Comparison of ENCODE assay signal across 15 cellular contexts in the genomic region with DNA sequence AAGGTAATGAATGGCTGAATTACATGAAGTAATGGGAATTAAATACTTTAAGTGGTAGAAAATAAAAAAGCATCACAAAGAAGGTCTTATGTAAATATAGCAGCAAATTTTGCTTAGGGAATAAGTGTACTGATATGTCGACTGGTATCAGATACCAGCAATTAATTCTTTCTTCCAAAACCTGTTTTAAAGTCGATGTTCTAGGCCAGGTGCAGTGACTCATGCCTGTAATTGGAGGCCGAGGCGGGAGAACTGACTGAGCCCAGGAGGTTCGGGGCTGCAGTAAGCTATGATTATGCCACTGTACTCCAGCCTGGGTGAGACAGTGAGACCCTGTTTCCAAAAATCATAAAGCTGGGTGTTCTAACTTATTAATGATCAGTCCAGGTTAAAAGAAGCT. TPM values are rescaled to one million over a fixed set of nuclear protein-coding genes. Genes with fewer than 3 reads are reported as not detected.
DNase-seq lines count a peak whose midpoint lies in the region; ATAC-seq lines count a peak whose summit lies in the region.
"Had no signal": no experiment of that assay in that cellular context is flagged by ENCODE, and none has a peak within 500 bp of the region (broad histone marks: within the 10 kb centered on the region; RNA-seq: fewer than 3 reads in every experiment).

No MANE protein-coding gene starts in this region.

- no peak for ATAC-seq in CD4-positive, CD25-positive, alpha-beta regulatory T cell (ENCODE audit: low read depth in 2 of 2)
- ATAC-seq in GM19395 (IDR thresholded peaks at IDR 0.05; ENCODE audit: unreplicated experiment) (no peak), GM21381 (IDR thresholded peaks at IDR 0.05; ENCODE audit: unreplicated experiment) (no peak), HG03342 (IDR thresholded peaks at IDR 0.05; ENCODE audit: unreplicated experiment) (no peak)

- H3K4me3 Mint-ChIP-seq in CD4-positive, CD25-positive, alpha-beta regulatory T cell, result peak overlapping the region in 2 of 4 donors; percentile 37 to 43
- H3K4me3 Mint-ChIP-seq: activated B cell treated with CpG ODN at 0.5 μM for 24 hours; activated naive CD8-positive, alpha-beta T cell; central memory CD8-positive, alpha-beta T cell; endodermal cell had no signal

- peaks cover 8% of the 10 kb centered on the region for H3K36me3 Mint-ChIP-seq in CD4-positive, CD25-positive, alpha-beta regulatory T cell

- peaks cover 39% of the 10 kb centered on the region for H3K4me1 ChIP-seq in CD4-positive, CD25-positive, alpha-beta regulatory T cell (ENCODE audit: control insufficient read depth, insufficient read depth, low read length, poor library complexity, severe bottlenecking)

- peak overlapping the region in 1 of 3 donors; percentile 63 for H3K27ac Mint-ChIP-seq in CD4-positive, CD25-positive, alpha-beta regulatory T cell
- H3K27ac Mint-ChIP-seq: activated B cell treated with CpG ODN at 0.5 μM for 24 hours; activated naive CD8-positive, alpha-beta T cell; endodermal cell had no signal

- DNase-seq in CD4-positive, CD25-positive, alpha-beta regulatory T cell, result no peak
- DNase-seq in Daoy (ENCODE audit: low read depth) (peak; percentile 37), NCI-H510A (lab: John Stamatoyannopoulos, UW) (peak; percentile 42), kidney tubule cell (ENCODE audit: low spot score) (peak; percentile 14), NCI-H187 (lab: John Stamatoyannopoulos, UW) (no peak)
- DNase-seq: activated B cell treated with CpG ODN at 0.5 μM for 24 hours, endodermal cell, foreskin melanocyte, MG63, NCI-H524 treated with DMSO at 0.1 percent for 48 hours had no signal

- H3K9me3 Mint-ChIP-seq in CD4-positive, CD25-positive, alpha-beta regulatory T cell, result no peaks in the 10 kb centered on the region
- H3K9me3 Mint-ChIP-seq: activated B cell treated with CpG ODN at 0.5 μM for 24 hours; central memory CD8-positive, alpha-beta T cell; endodermal cell had no signal

- no peaks in the 10 kb centered on the region for H3K9me3 ChIP-seq in CD4-positive, CD25-positive, alpha-beta regulatory T cell (ENCODE audit: control insufficient read depth in 2 of 2, low read length in 2 of 2)
- H3K9me3 ChIP-seq: MG63 had no signal

- peaks cover 9 to 50% (median 32%) of the 10 kb centered on the region in 4 donors for H3K4me1 Mint-ChIP-seq in CD4-positive, CD25-positive, alpha-beta regulatory T cell

- H3K4me3 ChIP-seq in CD4-positive, CD25-positive, alpha-beta regulatory T cell (ENCODE audit: low read depth, low read length), result peak overlapping the region; percentile 30
- H3K4me3 ChIP-seq: MG63 had no signal

- no peaks in the 10 kb centered on the region for H3K27me3 ChIP-seq in CD4-positive, CD25-positive, alpha-beta regulatory T cell (ENCODE audit: control insufficient read depth, insufficient read depth, low read length)
- H3K27me3 ChIP-seq: MG63 had no signal

- H3K27me3 Mint-ChIP-seq in CD4-positive, CD25-positive, alpha-beta regulatory T cell, result no peaks in the 10 kb centered on the region
- H3K27me3 Mint-ChIP-seq: activated B cell treated with CpG ODN at 0.5 μM for 24 hours; activated naive CD8-positive, alpha-beta T cell; central memory CD8-positive, alpha-beta T cell had no signal

- H3K36me3 ChIP-seq in CD4-positive, CD25-positive, alpha-beta regulatory T cell (ENCODE audit: control insufficient read depth, insufficient read depth, low read length), result peaks cover 21% of the 10 kb centered on the region

- H3K27ac ChIP-seq in CD4-positive, CD25-positive, alpha-beta regulatory T cell (ENCODE audit: insufficient read depth, low read length, poor library complexity, severe bottlenecking), result no peak overlapping the region

RNA-seq across cellular contexts. Expression of gene SP3, which starts 30.3 kb away (rescaled TPM):
- total RNA-seq in CD4-positive, CD25-positive, alpha-beta regulatory T cell, result 153 TPM
- polyA plus RNA-seq in CD4-positive, CD25-positive, alpha-beta regulatory T cell, result 10 to 100 TPM; 65.9 to 85.9 (median 76.4) TPM
- 57.4 and 88.5 TPM in 2 replicates for total RNA-seq in Daoy (2014; rRNA removed; shearing (Covaris generic))

Comparison
In these comparisons a context has a peak if more than half of its experiments do, and no peak if none do; other contexts are left out.
1. DNase-seq: peak in Daoy (single experiment), NCI-H510A (single experiment) and kidney tubule cell (single experiment); none in CD4-positive, CD25-positive, alpha-beta regulatory T cell (0 of 3) and NCI-H187 (0 of 2).